In the genomic region with DNA sequence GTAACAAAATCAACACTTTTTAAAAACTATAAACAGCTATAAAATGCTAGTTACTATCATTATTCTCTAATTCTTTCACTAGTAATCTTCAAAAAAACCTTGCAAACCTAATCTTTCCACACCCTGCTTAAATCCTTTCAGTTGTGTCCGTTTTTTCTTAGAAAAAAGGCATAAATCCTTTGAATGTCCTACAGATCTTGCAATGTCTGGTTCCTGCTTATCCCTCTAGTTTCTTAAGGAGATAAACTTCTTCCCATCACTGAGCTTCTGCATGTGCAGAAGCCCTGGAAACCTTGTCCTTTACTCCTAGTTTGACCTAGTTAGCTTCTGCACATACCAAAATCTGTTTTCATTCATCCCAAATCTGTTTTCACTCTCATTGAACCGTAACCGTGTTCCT, we compare ENCODE assay signal across 8 cellular contexts. TPM values are rescaled to one million over a fixed set of nuclear protein-coding genes. Genes with fewer than 3 reads are reported as not detected.
A peak's percentile ranks its signal among the peaks of the same experiment; 100 is the strongest.
DNase-seq lines count a peak whose midpoint lies in the region; ATAC-seq and TF ChIP-seq lines count a peak whose summit lies in the region.

No MANE protein-coding gene starts in this region.

- peaks cover 58% of the 10 kb centered on the region for H3K79me2 ChIP-seq in MM.1S (ENCODE audit: low read length)
- peaks cover 23% of the 10 kb centered on the region for H3K79me2 ChIP-seq in neural cell (replicated peaks; ENCODE audit: insufficient read depth, low read length)

- H4K20me1 ChIP-seq in BLaER1, result peaks cover 8% of the 10 kb centered on the region; the same call in 1 of the 2 replicates
- no peaks in the 10 kb centered on the region for H4K20me1 ChIP-seq in MM.1S (ENCODE audit: insufficient read depth, low read length)
- no peaks in the 10 kb centered on the region for H4K20me1 ChIP-seq in neural cell (ENCODE audit: insufficient read depth)

- no peak for TF ChIP-seq RAD21 in neural cell (conservative IDR thresholded peaks at IDR 0.05)

- peak overlapping the region; percentile 97 for H3K9ac ChIP-seq in BLaER1
- H3K9ac ChIP-seq in MM.1S (ENCODE audit: low read length), result peak overlapping the region; percentile 87
- peak overlapping the region in 1 of 2 donors; percentile 95 for H3K9ac ChIP-seq in duodenal mucosa (ENCODE audit: low read depth in 1 of 2, low read length in 2 of 2)
- peak overlapping the region; percentile 74 for H3K9ac ChIP-seq in neural cell (ENCODE audit: low read length)

- H3K4me2 ChIP-seq in BLaER1 (peak overlapping the region; percentile 91), MM.1S (ENCODE audit: low read depth, low read length) (peak overlapping the region; percentile 92), neural cell (ENCODE audit: low read length) (peak overlapping the region; percentile 93)

- TF ChIP-seq CTCF in MM.1S (IDR thresholded peaks at IDR 0.05; ENCODE audit: low read length) (no peak), neural cell (IDR thresholded peaks at IDR 0.05; ENCODE audit: poor library complexity, severe bottlenecking) (no peak)

- H3K27ac ChIP-seq in BLaER1 (peak overlapping the region; percentile 97), MM.1S (ENCODE audit: low read length) (peak overlapping the region; percentile 84; the same call in 1 of the 2 replicates), duodenal mucosa (ENCODE audit: low read depth, low read length) (no peak overlapping the region), neural cell (ENCODE audit: low read length) (peak overlapping the region; percentile 92)

- DNase-seq in MM.1S, result no peak
- no peak for DNase-seq in AML-193 (lab: John Stamatoyannopoulos, UW)

- no peaks in the 10 kb centered on the region for H3K9me3 ChIP-seq in BLaER1
- no peaks in the 10 kb centered on the region for H3K9me3 ChIP-seq in MM.1S (replicated peaks; ENCODE audit: insufficient read depth, low read length)
- H3K9me3 ChIP-seq in duodenal mucosa (ENCODE audit: control insufficient read depth in 1 of 2, low read length in 2 of 2), result no peaks in the 10 kb centered on the region
- no peaks in the 10 kb centered on the region for H3K9me3 ChIP-seq in neural cell (ENCODE audit: low read length)

- H3K9me2 ChIP-seq in MM.1S (replicated peaks; ENCODE audit: insufficient read depth, low read length), result no peaks in the 10 kb centered on the region
- H3K9me2 ChIP-seq in neural cell (ENCODE audit: insufficient read depth, low read length), result no peaks in the 10 kb centered on the region

- no peaks in the 10 kb centered on the region for H3K27me3 ChIP-seq in BLaER1
- no peaks in the 10 kb centered on the region for H3K27me3 ChIP-seq in MM.1S (replicated peaks; ENCODE audit: insufficient read depth, low read length)
- no peaks in the 10 kb centered on the region for H3K27me3 ChIP-seq in duodenal mucosa (ENCODE audit: control insufficient read depth in 1 of 2, insufficient read depth in 2 of 2, low read length in 2 of 2)
- no peaks in the 10 kb centered on the region for H3K27me3 ChIP-seq in neural cell (ENCODE audit: insufficient read depth, low read depth, low read length)

- ATAC-seq in GM21619 (IDR thresholded peaks at IDR 0.05; ENCODE audit: unreplicated experiment) (no peak), GM21381 (IDR thresholded peaks at IDR 0.05; ENCODE audit: unreplicated experiment) (no peak), HG03520 (IDR thresholded peaks at IDR 0.05; ENCODE audit: unreplicated experiment) (no peak)

- no peaks in the 10 kb centered on the region for H3F3A ChIP-seq in MM.1S (ENCODE audit: insufficient read depth, low read length)
- H3F3A ChIP-seq in neural cell (ENCODE audit: insufficient read depth, low read length, poor library complexity, severe bottlenecking), result no peaks in the 10 kb centered on the region

- peaks cover 50% of the 10 kb centered on the region for H3K4me1 ChIP-seq in BLaER1
- H3K4me1 ChIP-seq in MM.1S (ENCODE audit: low read length), result peaks cover 14% of the 10 kb centered on the region
- H3K4me1 ChIP-seq in duodenal mucosa (ENCODE audit: control insufficient read depth in 1 of 2, insufficient read depth in 2 of 2, low read length in 2 of 2), result peaks cover 23 to 26% of the 10 kb centered on the region in 2 donors

- H3K4me3 ChIP-seq in BLaER1 (peak overlapping the region; percentile 92), MM.1S (ENCODE audit: low read length) (peak overlapping the region; percentile 91), duodenal mucosa (ENCODE audit: low read depth in 1 of 2, low read length in 2 of 2) (peak overlapping the region; percentile 97 to 99), neural cell (ENCODE audit: low read length) (peak overlapping the region; percentile 86)

- TF ChIP-seq EP300 in neural cell (conservative IDR thresholded peaks at IDR 0.05; ENCODE audit: poor library complexity, severe bottlenecking), result no peak

- H2AFZ ChIP-seq in MM.1S (ENCODE audit: low read length) (peak overlapping the region; percentile 84), neural cell (ENCODE audit: low read depth, low read length) (peak overlapping the region; percentile 73)

- peaks cover 29% of the 10 kb centered on the region for H3K36me3 ChIP-seq in BLaER1
- H3K36me3 ChIP-seq in MM.1S (replicated peaks; ENCODE audit: insufficient read depth, low read length), result peaks cover 2% of the 10 kb centered on the region; the same call in 1 of the 2 replicates
- H3K36me3 ChIP-seq in duodenal mucosa (ENCODE audit: control insufficient read depth in 1 of 2, insufficient read depth in 2 of 2, low read length in 2 of 2), result peaks cover 5 to 10% of the 10 kb centered on the region in 2 donors
- H3K36me3 ChIP-seq in neural cell (ENCODE audit: insufficient read depth, low read length), result no peaks in the 10 kb centered on the region

TF ChIP-seq in neural cell, 6 proteins besides CTCF, POLR2A, EP300 and RAD21:
- TF ChIP-seq MXI1 (conservative IDR thresholded peaks at IDR 0.05; ENCODE audit: poor library complexity, severe bottlenecking) (no peak), SMC3 (conservative IDR thresholded peaks at IDR 0.05; ENCODE audit: poor library complexity) (no peak)

RNA-seq across cellular contexts. Expression of gene PNO1, which starts 1.3 kb away (rescaled TPM):
- polyA plus RNA-seq in neural cell, result 10.9 and 12.1 TPM in 2 replicates
- 11.2 and 12.6 TPM in 2 replicates for polyA minus RNA-seq in neural cell
